In genomic region chr1:115534-115933, GRCh38 we compare ENCODE assay signal across 7 cellular contexts. TPM values are rescaled to one million over a fixed set of nuclear protein-coding genes. Genes with fewer than 3 reads are reported as not detected.
"Had no signal": no experiment of that assay in that cellular context is flagged by ENCODE, and none has a peak within 500 bp of the region (broad histone marks: within the 10 kb centered on the region; RNA-seq: fewer than 3 reads in every experiment).

No MANE protein-coding gene starts in this region.

RNA-seq across cellular contexts. Expression of gene OR4F5, which starts 50.3 kb away (rescaled TPM):
- total RNA-seq: GM23248, GM23338, H1, H4, H7, H9, HFFc6 had no signal
- polyA plus RNA-seq: GM23248, GM23338, H1 had no signal
